In the genomic region with DNA sequence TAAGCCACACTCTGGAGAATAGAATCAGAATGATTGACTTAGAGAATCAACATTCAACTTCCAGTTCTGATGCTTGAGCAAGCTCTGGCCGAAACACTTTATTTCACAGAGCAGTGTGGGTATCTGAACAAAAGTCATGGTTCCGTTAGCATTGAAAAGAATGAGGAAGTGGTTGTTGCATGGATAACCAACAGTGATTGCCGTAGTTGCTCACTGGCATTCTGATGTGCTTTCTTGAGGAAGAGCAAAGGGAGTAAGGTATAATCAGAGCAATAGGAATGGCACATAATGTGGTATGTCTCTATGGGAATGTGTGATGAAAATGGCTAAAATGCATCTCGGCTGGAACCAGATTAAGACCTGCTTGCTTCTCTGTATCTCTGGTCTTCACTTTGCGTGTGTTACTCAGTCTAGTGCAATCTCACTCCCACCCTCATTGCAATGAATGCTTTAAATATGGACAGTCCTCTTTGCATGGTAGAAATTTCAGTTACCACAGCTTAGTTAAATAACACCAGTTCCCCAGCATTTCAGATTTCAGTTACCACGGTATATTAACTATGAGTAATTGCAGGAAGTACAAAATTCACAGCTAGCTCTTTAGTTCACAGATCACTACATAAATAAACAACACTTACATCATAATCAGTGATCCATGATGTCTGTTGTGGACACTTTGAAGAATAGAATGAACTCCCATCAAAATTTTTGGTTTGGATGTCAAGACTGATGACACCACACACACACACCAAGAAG, we compare ENCODE assay signal across 11 cellular contexts. TPM values are rescaled to one million over a fixed set of nuclear protein-coding genes. Genes with fewer than 3 reads are reported as not detected.
A peak's percentile ranks its signal among the peaks of the same experiment; 100 is the strongest.
DNase-seq lines count a peak whose midpoint lies in the region; ATAC-seq and TF ChIP-seq lines count a peak whose summit lies in the region.
"Had no signal": no experiment of that assay in that cellular context is flagged by ENCODE, and none has a peak within 500 bp of the region (broad histone marks: within the 10 kb centered on the region; RNA-seq: fewer than 3 reads in every experiment).

No MANE protein-coding gene starts in this region.

- no peaks in the 10 kb centered on the region for H3K4me1 ChIP-seq in gastrocnemius medialis

- TF ChIP-seq CTCF in CD14-positive monocyte (IDR thresholded peaks at IDR 0.05) = no peak
- no peak for TF ChIP-seq CTCF in activated B cell treated with CpG ODN at 0.5 μM for 24 hours (IDR thresholded peaks at IDR 0.05)
- TF ChIP-seq CTCF in gastrocnemius medialis (IDR thresholded peaks at IDR 0.05 in 4 of 5, conservative IDR thresholded peaks at IDR 0.05 in 1 of 5) = no peak

- no peaks in the 10 kb centered on the region for H3K36me3 ChIP-seq in gastrocnemius medialis

- DNase-seq in CD14-positive monocyte (ENCODE audit: low spot score) = no peak
- DNase-seq in activated B cell treated with CpG ODN at 0.5 μM for 24 hours = no peak
- no peak for DNase-seq in AG20443 (ENCODE audit: low spot score)
- no peak for DNase-seq in gastrocnemius medialis
- no peak for DNase-seq in activated CD8-positive, alpha-beta memory T cell treated with anti-CD3 and anti-CD28 coated beads for 24 hours
- DNase-seq in GM19238 (ENCODE audit: insufficient read length, low spot score) = no peak
- DNase-seq: NCI-H1105 treated with DMSO at 0.1 percent for 48 hours; stimulated activated CD4-positive, alpha-beta T cell treated with anti-CD3 and anti-CD28 coated beads, Interleukin-2, amount 100 ng/mL, for 48 hours had no signal

- peaks cover 40% of the 10 kb centered on the region for H3K4me1 Mint-ChIP-seq in CD14-positive monocyte
- H3K4me1 Mint-ChIP-seq in activated B cell treated with CpG ODN at 0.5 μM for 24 hours = peaks cover 57% of the 10 kb centered on the region

- H3K27me3 ChIP-seq in gastrocnemius medialis = no peaks in the 10 kb centered on the region

- CTCF ChIA-PET in activated B cell treated with CpG ODN at 0.5 μM for 24 hours (lab: Charles Lee) = no interaction called here

- in situ Hi-C loops in gastrocnemius medialis (cut with MboI; ENCODE audit: low sequenced_read_pairs in 4 of 4) = loop anchor here in 1 of 4 donors (25.0 kb wide), 1 partner anchor 1364 kb away; a partner anchor contains a TSS

- POLR2A ChIA-PET in activated B cell treated with CpG ODN at 0.5 μM for 24 hours (lab: Charles Lee) = interaction anchor here (0.7 to 2.0 kb wide), 5 partner anchors 7 to 1312 kb away, joined by 3 to 12 read pairs (median 4); a partner anchor contains a TSS

- intact Hi-C loops in CD14-positive monocyte (cut with micrococcal nuclease) = loop anchor here in 1 of 2 donors (2.0 kb wide), 1 partner anchor 27 kb away; no protein-coding TSS in a partner anchor
- intact Hi-C loops in activated B cell treated with CpG ODN at 0.5 μM for 24 hours (cut with micrococcal nuclease) = loop anchor here (1.0 to 10.0 kb wide), 8 partner anchors 8 to 1923 kb away; a partner anchor contains a TSS
- intact Hi-C loops in gastrocnemius medialis (cut with DNase I; ENCODE audit: low total_unique reads) = loop anchor here (10.0 kb wide), 1 partner anchor 547 kb away; no protein-coding TSS in a partner anchor

- peaks cover 0 to 5% (median 0%) of the 10 kb centered on the region in 7 donors for H3K9me3 Mint-ChIP-seq in CD14-positive monocyte
- no peaks in the 10 kb centered on the region for H3K9me3 Mint-ChIP-seq in activated B cell treated with CpG ODN at 0.5 μM for 24 hours

- no peak overlapping the region for H3K4me3 ChIP-seq in gastrocnemius medialis

- H3K27ac Mint-ChIP-seq in CD14-positive monocyte (peak overlapping the region; percentile 0 to 84 (median 54)), activated B cell treated with CpG ODN at 0.5 μM for 24 hours (peak overlapping the region; percentile 87)

- H3K9me3 ChIP-seq in gastrocnemius medialis = no peaks in the 10 kb centered on the region

- ATAC-seq in GM19455 (IDR thresholded peaks at IDR 0.05; ENCODE audit: unreplicated experiment) (peak; percentile 59), HG03175 (IDR thresholded peaks at IDR 0.05; ENCODE audit: unreplicated experiment) (peak; percentile 74), activated B cell treated with CpG ODN at 0.5 μM for 24 hours (ENCODE audit: low read depth) (peak; percentile 75), gastrocnemius medialis (no peak)

- peak overlapping the region in 1 of 2 donors; percentile 32 for H3K4me3 Mint-ChIP-seq in CD14-positive monocyte
- H3K4me3 Mint-ChIP-seq in activated B cell treated with CpG ODN at 0.5 μM for 24 hours = peak overlapping the region; percentile 40

- peaks cover 0 to 4% (median 3%) of the 10 kb centered on the region in 3 donors for H3K27me3 Mint-ChIP-seq in CD14-positive monocyte (ENCODE audit: low read depth in 3 of 3)
- H3K27me3 Mint-ChIP-seq in activated B cell treated with CpG ODN at 0.5 μM for 24 hours = no peaks in the 10 kb centered on the region

- H3K36me3 Mint-ChIP-seq in CD14-positive monocyte (no peaks in the 10 kb centered on the region), activated B cell treated with CpG ODN at 0.5 μM for 24 hours (ENCODE audit: low read depth) (no peaks in the 10 kb centered on the region)

- TF ChIP-seq POLR2A in gastrocnemius medialis (IDR thresholded peaks at IDR 0.05) = no peak

- H3K27ac ChIP-seq in gastrocnemius medialis = no peak overlapping the region
- H3K27ac ChIP-seq: C4-2B had no signal

RNA-seq across cellular contexts. Expression of a gene that starts 7.8 kb away (rescaled TPM):
- polyA plus RNA-seq in CD14-positive monocyte = under 1 TPM; 0.15 to 0.16 TPM
- 25.3 and 27.5 TPM in 2 replicates for total RNA-seq in activated B cell treated with CpG ODN at 0.5 μM for 24 hours
- total RNA-seq in gastrocnemius medialis = 100 to 1,000 TPM; 152 to 243 (median 213) TPM

Comparison
In these comparisons a context has a peak if more than half of its experiments do, and no peak if none do; other contexts are left out.
1. ATAC-seq: peak in GM19455 (single experiment), HG03175 (single experiment) and activated B cell treated with CpG ODN at 0.5 μM for 24 hours (single experiment); none in gastrocnemius medialis (0 of 2).